In genomic region chr13:102399791-102400618, GRCh38 we compare ENCODE assay signal across 9 cellular contexts. TPM values are rescaled to one million over a fixed set of nuclear protein-coding genes. Genes with fewer than 3 reads are reported as not detected.
DNase-seq lines count a peak whose midpoint lies in the region; ATAC-seq, FAIRE-seq and TF ChIP-seq lines count a peak whose summit lies in the region.
"Had no signal": no experiment of that assay in that cellular context is flagged by ENCODE, and none has a peak within 500 bp of the region (broad histone marks: within the 10 kb centered on the region; RNA-seq: fewer than 3 reads in every experiment).

No MANE protein-coding gene starts in this region.

- no peaks in the 10 kb centered on the region for H3K36me3 ChIP-seq in GM23338 (ENCODE audit: insufficient read depth)
- H3K36me3 ChIP-seq in HepG2 (replicated peaks in 1 of 2; ENCODE audit: control insufficient read depth in 1 of 2, insufficient read depth in 2 of 2, low read length in 2 of 2) = no peaks in the 10 kb centered on the region
- H3K36me3 ChIP-seq in stomach smooth muscle (ENCODE audit: control insufficient read depth in 2 of 2, insufficient read depth in 2 of 2, low read length in 2 of 2) = no peaks in the 10 kb centered on the region

- no peaks in the 10 kb centered on the region for H3K4me1 Mint-ChIP-seq in Calu3 (ENCODE audit: low read depth, unreplicated experiment)
- H3K4me1 Mint-ChIP-seq in GM23338 = peaks cover 21% of the 10 kb centered on the region
- peaks cover 28% of the 10 kb centered on the region for H3K4me1 Mint-ChIP-seq in chondrocyte (ENCODE audit: low read depth)

- in situ Hi-C loops in HepG2 (cut with HindIII; ENCODE audit: extremely low pct_ligation_motif_present, low pct_unique_long_range_greater_than_20kb) = no loop called here

- H3K9me3 ChIP-seq in HepG2 (ENCODE audit: low read length) (no peaks in the 10 kb centered on the region), stomach smooth muscle (ENCODE audit: control insufficient read depth in 2 of 2, low read length in 2 of 2) (no peaks in the 10 kb centered on the region)

- no peaks in the 10 kb centered on the region for H3K79me2 ChIP-seq in GM23338 (replicated peaks; ENCODE audit: insufficient read depth)
- H3K79me2 ChIP-seq in HepG2 (ENCODE audit: insufficient read depth, low read length) = no peaks in the 10 kb centered on the region

- H3K27me3 Mint-ChIP-seq in Calu3 (ENCODE audit: unreplicated experiment) = peaks cover 25% of the 10 kb centered on the region
- H3K27me3 Mint-ChIP-seq in GM23338 (ENCODE audit: insufficient read depth, low read depth, poor library complexity) = peaks cover 26% of the 10 kb centered on the region
- H3K27me3 Mint-ChIP-seq in chondrocyte (ENCODE audit: low read depth) = peaks cover 55% of the 10 kb centered on the region

- H3K4me3 ChIP-seq in GM23338 (peak overlapping the region; percentile 78), HepG2 (replicated peaks in 1 of 3; ENCODE audit: insufficient read depth in 1 of 3, low read depth in 2 of 3, low read length in 3 of 3) (no peak overlapping the region), stomach smooth muscle (ENCODE audit: low read length in 2 of 2) (peak overlapping the region; percentile 83 to 88)

- H3K9me2 ChIP-seq in GM23338 (ENCODE audit: insufficient read depth) = no peaks in the 10 kb centered on the region

- H3K27me3 ChIP-seq in GM23338 (ENCODE audit: insufficient read depth) (peaks cover 45% of the 10 kb centered on the region), HepG2 (ENCODE audit: control insufficient read depth in 1 of 2, insufficient read depth in 2 of 2, low read length in 2 of 2) (peaks cover 0 to 25% of the 10 kb centered on the region in 2 experiments; a peak in 3 of 5 replicates), stomach smooth muscle (ENCODE audit: control insufficient read depth in 1 of 2, insufficient read depth in 2 of 2, low read length in 2 of 2) (peaks cover 0 to 2% of the 10 kb centered on the region in 2 donors)

- TF ChIP-seq RAD21 in HepG2 (CRISPR knock-in tag; IDR thresholded peaks at IDR 0.05) = no peak

- H3K36me3 Mint-ChIP-seq in Calu3 (ENCODE audit: insufficient read depth, unreplicated experiment) (no peaks in the 10 kb centered on the region), GM23338 (ENCODE audit: low read depth) (no peaks in the 10 kb centered on the region), chondrocyte (ENCODE audit: low read depth) (no peaks in the 10 kb centered on the region)

- H3K27ac Mint-ChIP-seq in Calu3 (ENCODE audit: unreplicated experiment) (no peak overlapping the region), GM23338 (no peak overlapping the region), chondrocyte (ENCODE audit: unreplicated experiment) (no peak overlapping the region)

- no peak for FAIRE-seq in HepG2 (lab: Jason Lieb, UNC)

- intact Hi-C loops in Calu3 (cut with micrococcal nuclease; ENCODE audit: unreplicated experiment) (loop anchor here (1.0 kb wide), 1 partner anchor 57 kb away; no protein-coding TSS in a partner anchor), HepG2 (cut with micrococcal nuclease; ENCODE audit: unreplicated experiment) (no loop called here)

- DNase-seq in Calu3 (peak; percentile 4), GM23338 (ENCODE audit: low spot score) (peak; percentile 55), RPMI8226 (peak; percentile 5), chondrocyte (ENCODE audit: low spot score) (peak; percentile 66), HepG2 (ENCODE audit: low spot score) (no peak), H4 (ENCODE audit: low spot score) (no peak)

- H3K4me2 ChIP-seq in GM23338 (peak overlapping the region; percentile 67), HepG2 (ENCODE audit: low read depth, low read length) (no peak overlapping the region)

- H3K4me1 ChIP-seq in GM23338 (ENCODE audit: insufficient read depth) (peaks cover 13% of the 10 kb centered on the region), HepG2 (ENCODE audit: insufficient read depth, low read length) (no peaks in the 10 kb centered on the region), stomach smooth muscle (ENCODE audit: control insufficient read depth, insufficient read depth, low read length) (no peaks in the 10 kb centered on the region)

- no peaks in the 10 kb centered on the region for H3F3A ChIP-seq in GM23338 (replicated peaks; ENCODE audit: low read depth)

- H3K9me3 Mint-ChIP-seq in Calu3 (ENCODE audit: low read depth, unreplicated experiment) (no peaks in the 10 kb centered on the region), GM23338 (no peaks in the 10 kb centered on the region), chondrocyte (ENCODE audit: low read depth) (no peaks in the 10 kb centered on the region)

- no peak for TF ChIP-seq POLR2A in HepG2 (IDR thresholded peaks at IDR 0.05; ENCODE audit: insufficient read depth in 1 of 2, low read depth in 2 of 2, low read length in 2 of 2)

- BruUV-seq in Calu3 (replicated peaks; lab: Mats Ljungman, UMichigan) (no TSS peak), HepG2 (replicated peaks; lab: Mats Ljungman, UMichigan) (no TSS peak)

- TF ChIP-seq EP300 in HepG2 (IDR thresholded peaks at IDR 0.05; ENCODE audit: low read depth in 2 of 2, low read length in 2 of 2) = no peak
- no peak for TF ChIP-seq EP300 in HepG2 (CRISPR knock-in tag; IDR thresholded peaks at IDR 0.05; ENCODE audit: borderline replicate concordance)

- peak; percentile 72 for ATAC-seq in GM23338
- ATAC-seq in HepG2 = peak; percentile 60
- ATAC-seq in HG02973 (IDR thresholded peaks at IDR 0.05; ENCODE audit: unreplicated experiment) = no peak

- H4K20me1 ChIP-seq in GM23338 (replicated peaks; ENCODE audit: insufficient read depth) = no peaks in the 10 kb centered on the region
- no peaks in the 10 kb centered on the region for H4K20me1 ChIP-seq in HepG2 (ENCODE audit: insufficient read depth, low read length)

- CTCF ChIA-PET in Calu3 (lab: Charles Lee) (interaction anchor here (0.6 kb wide), 1 partner anchor 258 kb away, joined by 3 read pairs; no protein-coding TSS in a partner anchor), HepG2 (lab: Yijun Ruan, JAX; ENCODE audit: low intra/inter-chr PET ratio, low total read pairs) (no interaction called here)

- no peak for TF ChIP-seq CTCF in Calu3 (IDR thresholded peaks at IDR 0.05; ENCODE audit: unreplicated experiment)
- peak in 1 of 2 experiments; percentile 18; a peak in 3 of 4 replicates for TF ChIP-seq CTCF in GM23338 (conservative IDR thresholded peaks at IDR 0.05; ENCODE audit: low read depth in 2 of 2)
- TF ChIP-seq CTCF in chondrocyte (IDR thresholded peaks at IDR 0.05) = peak; percentile 39
- no peak for TF ChIP-seq CTCF in HepG2 (CRISPR knock-in tag; IDR thresholded peaks at IDR 0.05)

- 25% methylated on average over 37 of the region's 56 CpGs for WGBS in HepG2 (ENCODE audit: low lambda C conversion rate)

- H2AFZ ChIP-seq in GM23338 = peak overlapping the region; percentile 97
- no peak overlapping the region for H2AFZ ChIP-seq in HepG2 (ENCODE audit: low read length)

- H3K4me3 Mint-ChIP-seq in Calu3 (ENCODE audit: low read depth, unreplicated experiment) = peak overlapping the region; percentile 57
- H3K4me3 Mint-ChIP-seq in GM23338 = peak overlapping the region; percentile 75
- H3K4me3 Mint-ChIP-seq in chondrocyte (ENCODE audit: unreplicated experiment) = peak overlapping the region; percentile 56

- POLR2A ChIA-PET in HepG2 (lab: Yijun Ruan, JAX) = no interaction called here

- no peak overlapping the region for H3K27ac ChIP-seq in GM23338 (ENCODE audit: low read depth)
- H3K27ac ChIP-seq in HepG2 (ENCODE audit: extremely low read length, insufficient read depth, low read length) = no peak overlapping the region
- peak overlapping the region; percentile 43 for H3K27ac ChIP-seq in stomach smooth muscle (ENCODE audit: low read length)

- no peak overlapping the region for H3K9ac ChIP-seq in HepG2 (ENCODE audit: insufficient read depth, low read depth, low read length)
- peak overlapping the region; percentile 54 to 62 for H3K9ac ChIP-seq in stomach smooth muscle (ENCODE audit: low read length in 2 of 2)

TF ChIP-seq in GM23338, 12 proteins besides CTCF, POLR2A, EP300 and RAD21 (continues in another document):
- no peak for TF ChIP-seq STAT1 (IDR thresholded peaks at IDR 0.05; ENCODE audit: unreplicated experiment)
- no peak for TF ChIP-seq ZNF331 (CRISPR knock-in tag; IDR thresholded peaks at IDR 0.05; ENCODE audit: low read depth)

TF ChIP-seq in HepG2, 621 proteins besides CTCF, POLR2A, EP300 and RAD21 (continues in another document):
- no peak for TF ChIP-seq ZFP90 (CRISPR knock-in tag; IDR thresholded peaks at IDR 0.05; ENCODE audit: borderline replicate concordance)

RNA-seq across cellular contexts. Expression of gene FGF14, which starts 1.8 kb away (rescaled TPM):
- total RNA-seq in Calu3 (2022) (0.21 and 0.24 TPM in 2 replicates), chondrocyte (0.05 to 0.22 TPM (median 0.15 TPM) in 3 replicates), HepG2 (2016; rRNA removed; fragmentation: Illumina TruSeq; extraction: Trizol) (not detected in 2 replicates)
- total RNA-seq in GM23338 (2014; rRNA removed; shearing (Covaris generic)) = 0.03 TPM in 1 of 2 replicates, not detected in the other
- polyA plus RNA-seq in GM23338 (2016; fragmentation: Nextera tagmentation; extraction: Ambion mirVana) (0.05 TPM in 1 of 2 replicates, not detected in the other), HepG2 (2011; rRNA removed) (not detected in 2 replicates)
- not detected in 2 replicates for total RNA-seq in HepG2 (2016; cell fraction: cytosol; rRNA removed; fragmentation: Illumina TruSeq; extraction: Trizol; ENCODE audit: low read depth)
- total RNA-seq in HepG2 (2016; cell fraction: insoluble cytoplasmic fraction; rRNA removed; fragmentation: Illumina TruSeq; extraction: Trizol) = not detected in 2 replicates
- not detected in 2 replicates for total RNA-seq in HepG2 (2016; cell fraction: membrane; rRNA removed; fragmentation: Illumina TruSeq; extraction: Trizol)
- total RNA-seq in HepG2 (2016; cell fraction: nucleus; rRNA removed; fragmentation: Illumina TruSeq; extraction: Trizol) = not detected in 2 replicates
- not detected in 2 replicates for polyA plus RNA-seq in HepG2 (2011; cell fraction: cytosol; rRNA removed)
- polyA plus RNA-seq in HepG2 (2011; cell fraction: nucleus; rRNA removed) = not detected in 2 replicates
- polyA plus RNA-seq in HepG2 (2012) = not detected in 2 replicates
- polyA plus RNA-seq in HepG2 (2016; cell fraction: cytosol; fragmentation: Illumina TruSeq; extraction: Trizol; ENCODE audit: low read depth) = not detected in 2 replicates
- polyA plus RNA-seq in HepG2 (2016; cell fraction: insoluble cytoplasmic fraction; fragmentation: Illumina TruSeq; extraction: Trizol; ENCODE audit: low read depth) = not detected in 2 replicates
- not detected in 2 replicates for polyA plus RNA-seq in HepG2 (2016; cell fraction: membrane; fragmentation: Illumina TruSeq; extraction: Trizol; ENCODE audit: low read depth)
- polyA plus RNA-seq in HepG2 (2016; cell fraction: nucleus; fragmentation: Illumina TruSeq; extraction: Trizol; ENCODE audit: insufficient read depth, low read depth) = not detected in 2 replicates
- polyA minus RNA-seq in HepG2 (2011; rRNA and poly(A)+ RNA removed; ENCODE audit: low replicate concordance) = not detected in 2 replicates
- not detected in 2 replicates for polyA minus RNA-seq in HepG2 (2011; cell fraction: cytosol; rRNA and poly(A)+ RNA removed)
- not detected in 2 replicates for polyA minus RNA-seq in HepG2 (2011; cell fraction: nucleus; rRNA and poly(A)+ RNA removed)
- total RNA-seq in H4 (2014; rRNA removed; shearing (Covaris generic)) = 1.0 TPM in 1 of 2 replicates, not detected in the other
- total RNA-seq: pulmonary artery endothelial cell had no signal

Comparison
In these comparisons a context has a peak if more than half of its experiments do, and no peak if none do; other contexts are left out.
1. DNase-seq: peak in Calu3 (single experiment), GM23338 (single experiment), RPMI8226 (single experiment) and chondrocyte (single experiment); none in HepG2 (single experiment) and H4 (single experiment).
2. H3K4me3 ChIP-seq: peak in GM23338 (single experiment) and stomach smooth muscle (2 of 2); none in HepG2 (0 of 3).
3. Peak in every context shown above with its lines, with median percentiles within 50 percentile points of each other: H3K4me3 Mint-ChIP-seq.